ENCODE assay signal across 8 cellular contexts in genomic region chr18:46250812-46251173, GRCh38.
A peak's percentile ranks its signal among the peaks of the same experiment; 100 is the strongest.
DNase-seq lines count a peak whose midpoint lies in the region; ATAC-seq and TF ChIP-seq lines count a peak whose summit lies in the region.

No MANE protein-coding gene starts in this region.

- H3K36me3 ChIP-seq in colonic mucosa (no peaks in the 10 kb centered on the region), rectal smooth muscle tissue (ENCODE audit: control insufficient read depth, insufficient read depth, low read length) (no peaks in the 10 kb centered on the region)

- H3K27me3 ChIP-seq in colonic mucosa, result no peaks in the 10 kb centered on the region
- H3K27me3 ChIP-seq in rectal smooth muscle tissue (ENCODE audit: control insufficient read depth, insufficient read depth, low read length), result no peaks in the 10 kb centered on the region

- peak; percentile 8 for ATAC-seq in GM19043 (IDR thresholded peaks at IDR 0.05; ENCODE audit: low read depth, unreplicated experiment)
- ATAC-seq in HG03196 (IDR thresholded peaks at IDR 0.05; ENCODE audit: unreplicated experiment), result peak; percentile 8
- ATAC-seq in HG02970 (IDR thresholded peaks at IDR 0.05; ENCODE audit: low FRiP score, unreplicated experiment), result no peak

- DNase-seq in colonic mucosa (no peak), HuH-7 (ENCODE audit: low spot score) (no peak), GOT3 (lab: John Stamatoyannopoulos, UW) (no peak)
- no peak for DNase-seq in stimulated activated naive CD4-positive, alpha-beta T cell (lab: John Stamatoyannopoulos, UW)

- H3K27ac ChIP-seq in colonic mucosa, result peak overlapping the region; percentile 72
- peak overlapping the region; percentile 32 for H3K27ac ChIP-seq in rectal smooth muscle tissue (ENCODE audit: low read depth, low read length)

- H3K4me3 ChIP-seq in colonic mucosa (no peak overlapping the region), rectal smooth muscle tissue (ENCODE audit: low read length) (no peak overlapping the region)

- intact Hi-C loops in colonic mucosa (cut with DNase I), result no loop called here

- no peaks in the 10 kb centered on the region for H3K9me3 ChIP-seq in colonic mucosa

- H3K9ac ChIP-seq in colonic mucosa (ENCODE audit: low read depth in 2 of 2, low read length in 2 of 2) (peak overlapping the region; percentile 24 to 59), rectal smooth muscle tissue (ENCODE audit: low read length) (peak overlapping the region; percentile 5)

- TF ChIP-seq CTCF in colonic mucosa (IDR thresholded peaks at IDR 0.05), result no peak

- peaks cover 9% of the 10 kb centered on the region for H3K4me1 ChIP-seq in colonic mucosa
- H3K4me1 ChIP-seq in rectal smooth muscle tissue (ENCODE audit: control insufficient read depth, insufficient read depth, low read length), result no peaks in the 10 kb centered on the region
